In the genomic region with DNA sequence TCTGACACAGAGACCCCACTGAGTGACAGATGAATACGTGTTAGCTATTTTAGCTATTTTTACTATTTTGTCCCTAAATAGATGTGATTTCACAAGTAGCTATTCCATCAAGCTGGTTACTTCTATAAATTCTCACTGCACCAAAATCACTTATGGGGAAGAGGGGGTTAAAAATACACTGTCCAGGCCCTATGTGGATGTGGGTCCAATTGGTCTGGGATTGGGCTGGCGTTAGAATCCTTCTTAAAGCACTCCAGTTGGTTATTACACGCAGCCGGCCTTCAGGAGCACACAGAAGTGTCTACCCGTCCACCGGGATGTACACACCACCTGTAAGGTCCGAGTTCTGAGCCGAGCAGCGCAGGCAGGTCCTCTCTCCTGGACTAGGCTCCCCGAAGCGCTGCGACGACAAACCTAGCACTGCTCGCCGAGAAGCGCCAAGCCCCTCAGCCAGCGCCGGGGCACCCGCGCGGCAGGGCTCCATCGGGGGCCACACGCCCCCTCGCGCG, we compare ENCODE assay signal across 8 cellular contexts.
DNase-seq lines count a peak whose midpoint lies in the region; ATAC-seq and TF ChIP-seq lines count a peak whose summit lies in the region.

No MANE protein-coding gene starts in this region.

- H3K27ac Mint-ChIP-seq in CD4-positive, CD25-positive, alpha-beta regulatory T cell, result peak overlapping the region; percentile 85 to 96 (median 90)
- peak overlapping the region; percentile 88 for H3K27ac Mint-ChIP-seq in HFFc6
- H3K27ac Mint-ChIP-seq in activated T-helper 2 cell treated with anti-CD3 and anti-CD28 coated beads, Interferon-gamma antibody, Interleukin-2, Interleukin-4, amounts not matched to agents 10 μg/mL and 5 μg/mL and 100 μg/mL, durations not matched to agents 14 hours and 24 hours and 36 hours, result peak overlapping the region; percentile 54

- intact Hi-C loops in activated T-helper 2 cell treated with anti-CD3 and anti-CD28 coated beads, Interferon-gamma antibody, Interleukin-2, Interleukin-4, amounts not matched to agents 10 μg/mL and 5 μg/mL and 100 μg/mL, durations not matched to agents 14 hours and 24 hours and 36 hours (cut with micrococcal nuclease), result loop anchor here (5.0 kb wide), 1 partner anchor 262 kb away; no protein-coding TSS in a partner anchor

- H3K4me3 Mint-ChIP-seq in CD4-positive, CD25-positive, alpha-beta regulatory T cell, result peak overlapping the region; percentile 85 to 92 (median 91)
- H3K4me3 Mint-ChIP-seq in HFFc6, result peak overlapping the region; percentile 91
- H3K4me3 Mint-ChIP-seq in activated T-helper 2 cell treated with anti-CD3 and anti-CD28 coated beads, Interferon-gamma antibody, Interleukin-2, Interleukin-4, amounts not matched to agents 10 μg/mL and 5 μg/mL and 100 μg/mL, durations not matched to agents 14 hours and 24 hours and 36 hours (ENCODE audit: low read depth), result peak overlapping the region; percentile 71

- peaks cover 0 to 3% (median 0%) of the 10 kb centered on the region in 7 donors for H3K9me3 Mint-ChIP-seq in CD4-positive, CD25-positive, alpha-beta regulatory T cell
- no peaks in the 10 kb centered on the region for H3K9me3 Mint-ChIP-seq in HFFc6
- no peaks in the 10 kb centered on the region for H3K9me3 Mint-ChIP-seq in activated T-helper 2 cell treated with anti-CD3 and anti-CD28 coated beads, Interferon-gamma antibody, Interleukin-2, Interleukin-4, amounts not matched to agents 10 μg/mL and 5 μg/mL and 100 μg/mL, durations not matched to agents 14 hours and 24 hours and 36 hours

- ATAC-seq in CD4-positive, CD25-positive, alpha-beta regulatory T cell (ENCODE audit: low read depth in 2 of 2), result no peak
- ATAC-seq in HG02678 (IDR thresholded peaks at IDR 0.05; ENCODE audit: unreplicated experiment), result no peak

- DNase-seq in CD4-positive, CD25-positive, alpha-beta regulatory T cell, result no peak
- DNase-seq in HFFc6 (no peak), NCI-H1436 treated with DMSO at 0.1 percent for 48 hours (lab: John Stamatoyannopoulos, UW) (no peak), NCI-H2029 treated with DMSO at 0.1 percent for 48 hours (lab: John Stamatoyannopoulos, UW) (no peak)
- no peak for DNase-seq in activated T-helper 2 cell treated with anti-CD3 and anti-CD28 coated beads, Interferon-gamma antibody, Interleukin-2, Interleukin-4, amounts not matched to agents 10 μg/mL and 5 μg/mL and 100 μg/mL, durations not matched to agents 14 hours and 24 hours and 36 hours (ENCODE audit: low spot score)

- H3K27ac ChIP-seq in CD4-positive, CD25-positive, alpha-beta regulatory T cell (ENCODE audit: insufficient read depth, low read length, poor library complexity, severe bottlenecking), result peak overlapping the region; percentile 89
- peak overlapping the region in 18 of 21 experiments; percentile 31 to 99 (median 72) for H3K27ac ChIP-seq in skin epidermis

- H3K27me3 ChIP-seq in CD4-positive, CD25-positive, alpha-beta regulatory T cell (ENCODE audit: control insufficient read depth, insufficient read depth, low read length), result no peaks in the 10 kb centered on the region

- H3K27me3 Mint-ChIP-seq in CD4-positive, CD25-positive, alpha-beta regulatory T cell, result peaks cover 24% of the 10 kb centered on the region
- peaks cover 11% of the 10 kb centered on the region for H3K27me3 Mint-ChIP-seq in HFFc6 (ENCODE audit: insufficient read depth)
- no peaks in the 10 kb centered on the region for H3K27me3 Mint-ChIP-seq in activated T-helper 2 cell treated with anti-CD3 and anti-CD28 coated beads, Interferon-gamma antibody, Interleukin-2, Interleukin-4, amounts not matched to agents 10 μg/mL and 5 μg/mL and 100 μg/mL, durations not matched to agents 14 hours and 24 hours and 36 hours (ENCODE audit: low read depth)

- H3K9me3 ChIP-seq in CD4-positive, CD25-positive, alpha-beta regulatory T cell (ENCODE audit: control insufficient read depth in 2 of 2, low read length in 2 of 2), result no peaks in the 10 kb centered on the region

- TF ChIP-seq CTCF in HFFc6 (IDR thresholded peaks at IDR 0.05), result no peak

- H3K36me3 ChIP-seq in CD4-positive, CD25-positive, alpha-beta regulatory T cell (ENCODE audit: control insufficient read depth, insufficient read depth, low read length), result peaks cover 24% of the 10 kb centered on the region

- peaks cover 42 to 72% (median 60%) of the 10 kb centered on the region in 4 donors for H3K4me1 Mint-ChIP-seq in CD4-positive, CD25-positive, alpha-beta regulatory T cell
- peaks cover 61% of the 10 kb centered on the region for H3K4me1 Mint-ChIP-seq in HFFc6 (ENCODE audit: low read depth)
- H3K4me1 Mint-ChIP-seq in activated T-helper 2 cell treated with anti-CD3 and anti-CD28 coated beads, Interferon-gamma antibody, Interleukin-2, Interleukin-4, amounts not matched to agents 10 μg/mL and 5 μg/mL and 100 μg/mL, durations not matched to agents 14 hours and 24 hours and 36 hours (ENCODE audit: low read depth), result peaks cover 47% of the 10 kb centered on the region

- H3K4me3 ChIP-seq in CD4-positive, CD25-positive, alpha-beta regulatory T cell (ENCODE audit: low read depth, low read length), result peak overlapping the region; percentile 85
- peak overlapping the region; percentile 72 for H3K4me3 ChIP-seq in iPS-11a (ENCODE audit: low read depth, low read length)
- peak overlapping the region; percentile 43 to 81 (median 70) for H3K4me3 ChIP-seq in skin epidermis

- peaks cover 73% of the 10 kb centered on the region for H3K4me1 ChIP-seq in CD4-positive, CD25-positive, alpha-beta regulatory T cell (ENCODE audit: control insufficient read depth, insufficient read depth, low read length, poor library complexity, severe bottlenecking)

- H3K36me3 Mint-ChIP-seq in CD4-positive, CD25-positive, alpha-beta regulatory T cell, result peaks cover 16% of the 10 kb centered on the region
- H3K36me3 Mint-ChIP-seq in HFFc6 (ENCODE audit: low read depth), result peaks cover 58% of the 10 kb centered on the region
- peaks cover 51% of the 10 kb centered on the region for H3K36me3 Mint-ChIP-seq in activated T-helper 2 cell treated with anti-CD3 and anti-CD28 coated beads, Interferon-gamma antibody, Interleukin-2, Interleukin-4, amounts not matched to agents 10 μg/mL and 5 μg/mL and 100 μg/mL, durations not matched to agents 14 hours and 24 hours and 36 hours (ENCODE audit: low read depth)
